Comparison of ENCODE assay signal across 1 cellular context in genomic region chr4:7909966-7910720, GRCh38.
TF ChIP-seq lines count a peak whose summit lies in the region.

No MANE protein-coding gene starts in this region.

TF ChIP-seq in GM23338, 12 proteins besides CTCF, POLR2A, EP300 and RAD21 (continued from another document):
- TF ChIP-seq ETS1 (IDR thresholded peaks at IDR 0.05), result no peak
- TF ChIP-seq ZNF462 (CRISPR knock-in tag; IDR thresholded peaks at IDR 0.05), result no peak
- TF ChIP-seq ZNF114 (CRISPR knock-in tag; IDR thresholded peaks at IDR 0.05), result no peak
- TF ChIP-seq EZH2 (IDR thresholded peaks at IDR 0.05; ENCODE audit: low read depth, unreplicated experiment), result no peak
- no peak for TF ChIP-seq NANOG (IDR thresholded peaks at IDR 0.05; ENCODE audit: borderline replicate concordance)
- no peak for TF ChIP-seq ZNF331 (CRISPR knock-in tag; IDR thresholded peaks at IDR 0.05; ENCODE audit: low read depth)
- no peak for TF ChIP-seq REST (IDR thresholded peaks at IDR 0.05; ENCODE audit: unreplicated experiment)
- no peak for TF ChIP-seq CREB1 (CRISPR knock-in tag; IDR thresholded peaks at IDR 0.05; ENCODE audit: low read depth)
